Comparison of ENCODE assay signal across 28 cellular contexts in the genomic region with DNA sequence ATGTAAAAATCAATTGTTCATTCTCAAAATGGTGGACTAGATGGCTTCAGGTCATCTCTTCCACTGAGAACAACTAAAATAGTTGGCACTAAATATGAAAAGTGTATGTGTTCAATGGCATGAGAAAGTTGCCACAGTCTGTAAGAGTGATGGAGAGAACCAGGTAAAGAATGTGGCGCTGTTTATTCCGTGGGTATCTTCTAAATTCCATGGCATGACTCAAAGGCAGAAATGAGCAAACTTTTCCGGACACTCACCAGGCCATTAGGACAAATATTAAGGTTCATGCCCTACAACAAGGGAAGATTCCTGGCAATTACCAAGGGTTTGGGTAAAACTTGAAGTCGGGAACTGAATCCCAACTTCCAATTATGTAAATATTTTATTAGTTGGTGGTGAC.
"Had no signal": no experiment of that assay in that cellular context is flagged by ENCODE, and none has a peak within 500 bp of the region (broad histone marks: within the 10 kb centered on the region; RNA-seq: fewer than 3 reads in every experiment).

No MANE protein-coding gene starts in this region.

- H3K27ac ChIP-seq: RWPE1, SJCRH30 had no signal

- H3K27me3 ChIP-seq: SJCRH30 had no signal

- H3K9me3 ChIP-seq: SJCRH30 had no signal

- H3K4me1 ChIP-seq: SJCRH30 had no signal

- DNase-seq: activated CD4-positive, alpha-beta T cell treated with anti-CD3 and anti-CD28 coated beads for 48 hours; activated CD4-positive, alpha-beta T cell treated with anti-CD3 and anti-CD28 coated beads, Interleukin-2, amount 50 U/mL, for 48 hours; activated CD8-positive, alpha-beta memory T cell treated with anti-CD3 and anti-CD28 coated beads, Interleukin-2, amount 10 ng/mL, durations not matched to agents 7 days and 5 days; activated effector memory CD4-positive, alpha-beta T cell treated with anti-CD3 and anti-CD28 coated beads, Interleukin-2, amount 50 U/mL, for 16 hours; activated naive CD4-positive, alpha-beta T cell treated with Interleukin-2 at 50 U/mL for 16 hours; activated naive CD8-positive, alpha-beta T cell treated with anti-CD3 and anti-CD28 coated beads, Interleukin-2, amount 50 U/mL, for 24 hours; activated T-cell treated with anti-CD3 and anti-CD28 coated beads, Interleukin-2, amount 50 U/mL, for 24 hours; amygdala; central memory CD4-positive, alpha-beta T cell; KBM-7; NCI-H1092; NCI-H1417; NCI-H1930; NCI-H2171; NCI-H345; NCI-H510A; NCI-H526 treated with DMSO at 0.1 percent for 48 hours; NCI-H82; Right ventricle myocardium superior; SJCRH30; SW 1271 had no signal

- ATAC-seq: activated CD4-positive, CD25-positive, alpha-beta regulatory T cell treated with anti-CD3 and anti-CD28 coated beads, Interleukin-2, amount 50 U/mL, for 24 hours; activated CD8-positive, alpha-beta memory T cell treated with anti-CD3 and anti-CD28 coated beads, Interleukin-2, amount 10 ng/mL, durations not matched to agents 7 days and 5 days; activated naive CD4-positive, alpha-beta T cell treated with anti-CD3 and anti-CD28 coated beads, Interleukin-2, amount 50 U/mL, for 72 hours; activated naive CD8-positive, alpha-beta T cell treated with anti-CD3 and anti-CD28 coated beads, Interleukin-2, amount 50 U/mL, for 24 hours; Panc1; SK-N-SH treated with all-trans-retinoic acid at 6 μM for 48 hours had no signal

- H3K4me3 ChIP-seq: SJCRH30 had no signal

- FAIRE-seq: astrocyte, bronchial epithelial cell had no signal

- H3K36me3 ChIP-seq: SJCRH30 had no signal
